13 cellular contexts compared by ENCODE assay signal in the genomic region with DNA sequence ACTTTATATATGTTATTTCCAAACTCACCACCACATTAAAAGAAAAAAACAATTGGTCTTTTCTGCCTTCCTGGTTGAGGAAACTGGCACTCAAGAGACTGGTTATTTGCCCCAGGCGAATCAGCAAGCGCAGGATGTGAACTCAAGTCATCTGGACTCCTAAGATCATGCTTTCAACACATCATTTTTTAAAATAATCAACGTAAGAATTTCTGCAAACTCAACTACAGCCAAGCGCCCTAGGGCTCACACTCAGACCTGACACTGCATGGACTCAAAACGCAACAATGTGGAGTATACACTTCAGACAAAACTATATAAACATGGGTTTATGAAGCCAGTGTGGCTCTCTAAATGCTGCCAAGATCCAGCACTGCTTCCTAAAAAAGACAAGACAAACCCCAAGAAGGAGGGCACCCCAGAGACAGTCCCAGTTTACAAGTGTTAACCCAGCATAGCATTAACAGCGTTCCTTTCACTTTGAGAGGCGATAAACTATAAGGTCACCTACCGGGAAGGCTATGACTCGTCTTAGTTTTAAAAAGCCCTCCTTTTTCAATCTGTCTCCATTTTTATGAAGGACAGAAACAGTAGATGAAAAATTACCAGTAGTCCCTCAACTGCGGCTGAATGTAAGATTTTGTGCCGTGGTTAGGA. TPM values are rescaled to one million over a fixed set of nuclear protein-coding genes. Genes with fewer than 3 reads are reported as not detected.
DNase-seq lines count a peak whose midpoint lies in the region; ATAC-seq and TF ChIP-seq lines count a peak whose summit lies in the region.
"Had no signal": no experiment of that assay in that cellular context is flagged by ENCODE, and none has a peak within 500 bp of the region (broad histone marks: within the 10 kb centered on the region; RNA-seq: fewer than 3 reads in every experiment).

No MANE protein-coding gene starts in this region.

- no peaks in the 10 kb centered on the region for H4K20me1 ChIP-seq in GM23338 (replicated peaks; ENCODE audit: insufficient read depth)
- H4K20me1 ChIP-seq: BLaER1 had no signal

- H3K27me3 ChIP-seq in esophagus muscularis mucosa (no peaks in the 10 kb centered on the region), muscle layer of duodenum (ENCODE audit: low read depth, low read length) (no peaks in the 10 kb centered on the region), GM23338 (ENCODE audit: insufficient read depth) (no peaks in the 10 kb centered on the region)
- H3K27me3 ChIP-seq: BLaER1, colonic mucosa had no signal

- peaks cover 62% of the 10 kb centered on the region for H3K4me1 Mint-ChIP-seq in GM23338

- intact Hi-C loops in esophagus muscularis mucosa (cut with DNase I) = no loop called here

- no peaks in the 10 kb centered on the region for H3K9me3 Mint-ChIP-seq in GM23338

- H3K9me2 ChIP-seq in GM23338 (ENCODE audit: insufficient read depth) = peaks cover 9% of the 10 kb centered on the region; the same call in 1 of the 2 replicates

- H3K4me2 ChIP-seq in GM23338 = no peak overlapping the region
- H3K4me2 ChIP-seq: BLaER1 had no signal

- WGBS in esophagus muscularis mucosa = 51% methylated on average over 11 of the region's 11 CpGs

- no peaks in the 10 kb centered on the region for H3K36me3 ChIP-seq in esophagus muscularis mucosa
- H3K36me3 ChIP-seq in muscle layer of duodenum (ENCODE audit: control insufficient read depth in 1 of 2, insufficient read depth in 2 of 2, low read length in 2 of 2) = no peaks in the 10 kb centered on the region
- H3K36me3 ChIP-seq in GM23338 (ENCODE audit: insufficient read depth) = no peaks in the 10 kb centered on the region
- H3K36me3 ChIP-seq: BLaER1, colonic mucosa had no signal

- H3K4me1 ChIP-seq in esophagus muscularis mucosa = peaks cover 39 to 82% (median 71%) of the 10 kb centered on the region in 4 donors
- peaks cover 4 to 7% of the 10 kb centered on the region in 2 donors for H3K4me1 ChIP-seq in muscle layer of duodenum (ENCODE audit: control insufficient read depth in 1 of 2, insufficient read depth in 2 of 2, low read length in 2 of 2)
- H3K4me1 ChIP-seq in GM23338 (ENCODE audit: insufficient read depth) = peaks cover 44% of the 10 kb centered on the region
- H3K4me1 ChIP-seq: colonic mucosa had no signal

- H3K4me3 Mint-ChIP-seq in GM23338 = no peak overlapping the region
- H3K4me3 Mint-ChIP-seq: memory B cell had no signal

- no peaks in the 10 kb centered on the region for H3K9me3 ChIP-seq in esophagus muscularis mucosa
- H3K9me3 ChIP-seq in muscle layer of duodenum (ENCODE audit: control insufficient read depth in 1 of 2, low read length in 2 of 2) = no peaks in the 10 kb centered on the region
- H3K9me3 ChIP-seq: colonic mucosa had no signal

- peak; percentile 86 for DNase-seq in COLO829 (ENCODE audit: low spot score)
- DNase-seq in esophagus muscularis mucosa (ENCODE audit: extremely low spot score) = no peak
- DNase-seq in amygdala (lab: John Stamatoyannopoulos, UW) = no peak
- DNase-seq in GM19238 (ENCODE audit: insufficient read length, low spot score) = no peak
- no peak for DNase-seq in cerebellum (ENCODE audit: low spot score)
- no peak for DNase-seq in GM23338 (ENCODE audit: low spot score)
- DNase-seq: activated naive CD4-positive, alpha-beta T cell; colonic mucosa had no signal

- no peak for TF ChIP-seq CTCF in esophagus muscularis mucosa (IDR thresholded peaks at IDR 0.05)
- TF ChIP-seq CTCF in GM23338 (conservative IDR thresholded peaks at IDR 0.05; ENCODE audit: low read depth in 2 of 2) = no peak

- H3K36me3 Mint-ChIP-seq in GM23338 (ENCODE audit: low read depth) = no peaks in the 10 kb centered on the region
- H3K36me3 Mint-ChIP-seq: memory B cell had no signal

- H2AFZ ChIP-seq in GM23338 = no peak overlapping the region

- no peak overlapping the region for H3K27ac Mint-ChIP-seq in GM23338
- H3K27ac Mint-ChIP-seq: memory B cell had no signal

- no peak for TF ChIP-seq POLR2A in esophagus muscularis mucosa (IDR thresholded peaks at IDR 0.05; ENCODE audit: low read depth)

- peaks cover 2% of the 10 kb centered on the region for H3K27me3 Mint-ChIP-seq in GM23338 (ENCODE audit: insufficient read depth, low read depth, poor library complexity)
- H3K27me3 Mint-ChIP-seq: memory B cell had no signal

- H3K4me3 ChIP-seq in esophagus muscularis mucosa (peak overlapping the region; percentile 33 to 54 (median 44)), muscle layer of duodenum (ENCODE audit: low read depth in 1 of 2, low read length in 2 of 2) (peak overlapping the region; percentile 1 to 18), GM23338 (no peak overlapping the region)
- H3K4me3 ChIP-seq: BLaER1, colonic mucosa had no signal

- H3K79me2 ChIP-seq in GM23338 (replicated peaks; ENCODE audit: insufficient read depth) = no peaks in the 10 kb centered on the region

- H3K27ac ChIP-seq in esophagus muscularis mucosa (replicated peaks in 1 of 4) = peak overlapping the region; percentile 68 to 79 (median 72)
- H3K27ac ChIP-seq in muscle layer of duodenum (ENCODE audit: low read length) = peak overlapping the region; percentile 41
- no peak overlapping the region for H3K27ac ChIP-seq in GM23338 (ENCODE audit: low read depth)
- H3K27ac ChIP-seq: BLaER1, colonic mucosa had no signal

- no peaks in the 10 kb centered on the region for H3F3A ChIP-seq in GM23338 (replicated peaks; ENCODE audit: low read depth)

- no peak for ATAC-seq in GM23338
- ATAC-seq: activated CD4-positive, CD25-positive, alpha-beta regulatory T cell treated with anti-CD3 and anti-CD28 coated beads, Interleukin-2, amount 50 U/mL, for 24 hours had no signal

- no peak for TF ChIP-seq EP300 in esophagus muscularis mucosa (IDR thresholded peaks at IDR 0.05)

TF ChIP-seq in PFSK-1, 5 proteins besides CTCF, POLR2A, EP300 and RAD21:
- TF ChIP-seq SIN3A (IDR thresholded peaks at IDR 0.05; ENCODE audit: borderline replicate concordance, insufficient read depth, low read length) = peak; percentile 28; the same call in 1 of the 2 replicates
- no peak for TF ChIP-seq FOXP2 (optimal IDR thresholded peaks at IDR 0.05; ENCODE audit: borderline replicate concordance, extremely low read depth, extremely low read length, insufficient read depth)
- no peak for TF ChIP-seq TAF1 (IDR thresholded peaks at IDR 0.05; ENCODE audit: borderline replicate concordance, insufficient read depth, low read length)

TF ChIP-seq in GM23338, 12 proteins besides CTCF, POLR2A, EP300 and RAD21 (continues in another document):
- TF ChIP-seq REST (IDR thresholded peaks at IDR 0.05; ENCODE audit: unreplicated experiment) (no peak), CREB1 (CRISPR knock-in tag; IDR thresholded peaks at IDR 0.05; ENCODE audit: low read depth) (no peak), NANOG (IDR thresholded peaks at IDR 0.05; ENCODE audit: borderline replicate concordance) (no peak), STAT1 (IDR thresholded peaks at IDR 0.05; ENCODE audit: unreplicated experiment) (no peak), ZNF114 (CRISPR knock-in tag; IDR thresholded peaks at IDR 0.05) (no peak), ZNF331 (CRISPR knock-in tag; IDR thresholded peaks at IDR 0.05; ENCODE audit: low read depth) (no peak), EZH2 (IDR thresholded peaks at IDR 0.05; ENCODE audit: low read depth, unreplicated experiment) (no peak), POLR2AphosphoS5 (IDR thresholded peaks at IDR 0.05; ENCODE audit: low read depth) (no peak), EZH2phosphoT487 (IDR thresholded peaks at IDR 0.05; ENCODE audit: unreplicated experiment) (no peak)

RNA-seq across cellular contexts. Expression of gene SIPA1L2, which starts 54.9 kb away (rescaled TPM):
- polyA plus RNA-seq in PFSK-1 (2012; ENCODE audit: insufficient read length, low read depth) = 23.0 TPM
- total RNA-seq in esophagus muscularis mucosa = 10 to 100 TPM; 37.4 to 59.0 (median 43.0) TPM
- total RNA-seq in cerebellum = 96.5 TPM
- total RNA-seq in GM23338 (2014; rRNA removed; shearing (Covaris generic)) = 12.0 and 17.0 TPM in 2 replicates
- 4.1 and 4.3 TPM in 2 replicates for polyA plus RNA-seq in GM23338 (2016; fragmentation: Nextera tagmentation; extraction: Ambion mirVana)
